Comparison of ENCODE assay signal across 14 cellular contexts in the genomic region with DNA sequence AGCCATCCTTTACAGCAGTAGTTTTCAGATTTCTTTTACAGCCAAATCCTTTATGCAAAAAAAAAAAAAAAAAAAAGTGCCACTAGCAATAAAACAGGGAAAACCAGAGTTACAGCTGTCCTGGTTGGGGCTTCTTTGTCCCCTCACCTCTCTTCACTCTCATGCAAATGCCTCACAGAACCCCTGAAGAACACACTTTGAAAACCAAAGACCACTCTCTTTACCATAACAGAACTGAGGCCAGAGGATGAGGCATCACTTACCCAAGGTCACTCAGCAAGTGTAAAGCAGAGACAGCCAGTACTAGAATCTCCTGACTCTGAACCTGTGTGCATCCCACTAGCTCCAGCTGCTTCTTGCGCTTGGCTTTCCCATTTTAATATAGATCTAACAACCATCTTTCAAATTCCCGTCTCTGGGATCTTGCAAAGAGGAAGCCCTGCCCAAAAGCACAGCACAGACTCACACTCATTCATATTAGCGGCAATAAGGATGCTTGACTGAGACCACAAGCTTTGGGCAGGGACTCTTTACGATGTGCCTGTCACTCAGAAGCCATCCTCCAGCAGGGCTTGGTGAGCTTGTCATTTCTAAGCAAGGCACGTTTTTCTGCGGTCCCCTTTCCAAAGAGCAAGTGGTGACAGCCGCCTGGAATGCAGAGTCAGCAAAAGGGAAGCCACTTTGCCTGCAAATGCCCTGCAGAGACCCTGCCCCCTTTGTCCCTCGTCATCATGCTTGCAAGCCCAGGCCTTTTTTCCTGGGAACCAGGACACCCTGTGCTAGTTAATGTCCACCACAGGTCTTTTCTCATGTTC.
DNase-seq lines count a peak whose midpoint lies in the region; FAIRE-seq lines count a peak whose summit lies in the region.
"Had no signal": no experiment of that assay in that cellular context is flagged by ENCODE, and none has a peak within 500 bp of the region (broad histone marks: within the 10 kb centered on the region; RNA-seq: fewer than 3 reads in every experiment).

No MANE protein-coding gene starts in this region.

- peak; percentile 56 for DNase-seq in CMK (ENCODE audit: low read depth)
- peak; percentile 27 for DNase-seq in globus pallidus (ENCODE audit: low spot score)
- peak; percentile 48 for DNase-seq in medulla oblongata (ENCODE audit: extremely low spot score)
- no peak for DNase-seq in activated CD8-positive, alpha-beta memory T cell treated with anti-CD3 and anti-CD28 coated beads, Interleukin-2, amount 50 U/mL, for 48 hours
- DNase-seq in small intestine, result no peak
- DNase-seq in NCI-H2171 treated with DMSO at 0.1 percent for 48 hours (lab: John Stamatoyannopoulos, UW), result no peak
- DNase-seq in EL, result no peak
- DNase-seq: Caco-2, NCI-H1694, NCI-H69, T-cell had no signal

- H3K9ac ChIP-seq in HUES64 (ENCODE audit: low read depth, low read length), result 0 out of 2 replicates have a peak overlapping the region, but pooled peaks have one; percentile 0

- peak overlapping the region; percentile 82; the same call in 1 of the 2 replicates for H3K27ac ChIP-seq in HUES64 (ENCODE audit: low read depth, low read length)
- no peak overlapping the region for H3K27ac ChIP-seq in small intestine (ENCODE audit: low read depth in 1 of 2, low read length in 1 of 2)
- H3K27ac ChIP-seq: neutrophil had no signal

- H3K4me3 ChIP-seq in HUES64 (ENCODE audit: low read length) (peak overlapping the region; percentile 19; the same call in 1 of the 2 replicates), small intestine (ENCODE audit: low read depth in 1 of 2, low read length in 2 of 2) (no peak overlapping the region)

- H3K9me3 ChIP-seq in HUES64 (ENCODE audit: insufficient read depth, low read depth, low read length) (no peaks in the 10 kb centered on the region), small intestine (ENCODE audit: control insufficient read depth, low read depth) (no peaks in the 10 kb centered on the region)
- H3K9me3 ChIP-seq: Caco-2, neutrophil had no signal

- no peak for FAIRE-seq in small intestine (lab: Jason Lieb, UNC)
- FAIRE-seq: endometrium had no signal

- no peaks in the 10 kb centered on the region; the same call in 1 of the 2 replicates for H3K27me3 ChIP-seq in HUES64 (ENCODE audit: insufficient read depth, low read length)
- no peaks in the 10 kb centered on the region for H3K27me3 ChIP-seq in small intestine (ENCODE audit: control insufficient read depth in 2 of 2, insufficient read depth in 2 of 2, low read length in 2 of 2)

- peaks cover 32% of the 10 kb centered on the region for H3K4me1 ChIP-seq in HUES64 (ENCODE audit: insufficient read depth, low read length)
- H3K4me1 ChIP-seq in small intestine (ENCODE audit: control insufficient read depth in 2 of 2, insufficient read depth in 1 of 2, low read depth in 1 of 2, low read length in 1 of 2), result no peaks in the 10 kb centered on the region
- H3K4me1 ChIP-seq: Caco-2 had no signal

- WGBS in HUES64, result 6% methylated on average over 8 of the region's 8 CpGs
- WGBS in small intestine, 3 donors, result 77 to 85% (median 79%) methylated on average over 8 of the region's 8 CpGs

- H3K36me3 ChIP-seq in HUES64 (ENCODE audit: insufficient read depth, low read length), result no peaks in the 10 kb centered on the region
- no peaks in the 10 kb centered on the region for H3K36me3 ChIP-seq in small intestine (ENCODE audit: control insufficient read depth in 2 of 2, insufficient read depth in 2 of 2, low read length in 2 of 2)
- H3K36me3 ChIP-seq: neutrophil had no signal

Comparison
In these comparisons a context has a peak if more than half of its experiments do, and no peak if none do; other contexts are left out.
1. DNase-seq: peak in CMK (single experiment), globus pallidus (single experiment) and medulla oblongata (single experiment); none in activated CD8-positive, alpha-beta memory T cell treated with anti-CD3 and anti-CD28 coated beads, Interleukin-2, amount 50 U/mL, for 48 hours (single experiment), small intestine (single experiment), NCI-H2171 treated with DMSO at 0.1 percent for 48 hours (single experiment) and EL (single experiment).